Comparison of ENCODE assay signal across 8 cellular contexts in the genomic region with DNA sequence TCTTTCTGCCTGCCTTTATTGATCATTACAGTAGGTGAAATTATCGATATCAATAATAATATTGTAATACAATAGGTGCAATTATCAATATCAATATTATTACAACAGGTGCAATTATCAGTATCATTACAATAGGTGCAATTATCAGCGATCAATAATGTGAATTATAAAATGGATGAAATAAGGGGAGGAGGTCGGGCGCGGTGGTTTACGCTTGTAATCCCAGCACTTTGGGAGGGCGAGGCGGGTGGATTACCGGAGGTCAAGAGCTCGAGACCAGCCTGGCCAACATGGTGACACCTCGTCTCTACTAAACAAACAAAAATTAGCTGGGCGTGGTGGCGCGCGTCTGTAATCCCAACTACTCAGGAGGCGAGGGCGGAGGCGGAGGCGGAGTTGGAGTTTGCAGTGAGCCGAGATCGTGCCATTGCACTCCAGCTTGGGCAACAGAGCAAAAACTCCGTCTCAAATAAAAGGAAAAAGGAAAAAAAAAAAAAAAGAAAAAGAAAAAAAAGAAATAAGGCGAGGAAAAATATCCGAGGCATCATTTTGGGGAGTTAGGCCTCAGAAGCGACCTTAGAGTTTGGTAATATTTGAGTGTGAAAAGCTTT. TPM values are rescaled to one million over a fixed set of nuclear protein-coding genes. Genes with fewer than 3 reads are reported as not detected.
DNase-seq lines count a peak whose midpoint lies in the region; ATAC-seq, FAIRE-seq and TF ChIP-seq lines count a peak whose summit lies in the region.

No MANE protein-coding gene starts in this region.

- TF ChIP-seq CTCF in pancreas (IDR thresholded peaks at IDR 0.05) (no peak), transverse colon (IDR thresholded peaks at IDR 0.05) (no peak)

- H3K27ac ChIP-seq in pancreas (peak overlapping the region; percentile 95 to 99 (median 98)), transverse colon (peak overlapping the region; percentile 99 to 100 (median 100))

- peaks cover 10 to 27% (median 25%) of the 10 kb centered on the region in 3 donors for H3K4me1 ChIP-seq in pancreas
- H3K4me1 ChIP-seq in transverse colon: peaks cover 19 to 58% (median 32%) of the 10 kb centered on the region in 4 donors

- TF ChIP-seq POLR2A in transverse colon (IDR thresholded peaks at IDR 0.05): peak; percentile 3

- H3K4me3 Mint-ChIP-seq in activated naive CD4-positive, alpha-beta T cell treated with anti-CD3 and anti-CD28 coated beads, Interleukin-2, amount 10 ng/mL, durations not matched to agents 7 days and 5 days: peak overlapping the region; percentile 85

- H3K9me3 Mint-ChIP-seq in activated naive CD4-positive, alpha-beta T cell treated with anti-CD3 and anti-CD28 coated beads, Interleukin-2, amount 10 ng/mL, durations not matched to agents 7 days and 5 days: no peaks in the 10 kb centered on the region

- peak overlapping the region; percentile 99 for H3K27ac Mint-ChIP-seq in activated naive CD4-positive, alpha-beta T cell treated with anti-CD3 and anti-CD28 coated beads, Interleukin-2, amount 10 ng/mL, durations not matched to agents 7 days and 5 days

- no peak for TF ChIP-seq EP300 in transverse colon (IDR thresholded peaks at IDR 0.05; ENCODE audit: low read depth)

- peaks cover 22% of the 10 kb centered on the region for H3K36me3 Mint-ChIP-seq in activated naive CD4-positive, alpha-beta T cell treated with anti-CD3 and anti-CD28 coated beads, Interleukin-2, amount 10 ng/mL, durations not matched to agents 7 days and 5 days

- WGBS in pancreas, 2 donors: 2% methylated on average over 25 of the region's 25 CpGs
- 2% methylated on average over 23 to 25 of the region's 25 CpGs for WGBS in transverse colon (ENCODE audit: low coverage in 1 of 2), 2 donors

- intact Hi-C loops in head of caudate nucleus (cut with DNase I) (no loop called here), pancreas (cut with DNase I) (loop anchor here in 1 of 3 donors (10.0 kb wide), 1 partner anchor 635 kb away; no protein-coding TSS in a partner anchor), transverse colon (cut with DNase I; ENCODE audit: low total_unique reads) (no loop called here)

- peak; percentile 54 for FAIRE-seq in pancreas (lab: Jason Lieb, UNC)

- DNase-seq in CD1c-positive myeloid dendritic cell (ENCODE audit: extremely low spot score) (peak; percentile 82), LHCN-M2 (ENCODE audit: low read depth) (peak; percentile 67), SIG-M5 (lab: John Stamatoyannopoulos, UW) (peak; percentile 37), head of caudate nucleus (peak; percentile 52 to 86 (median 70)), pancreas (peak; percentile 79 to 89 (median 84)), transverse colon (peak; percentile 93)
- peak; percentile 86 for DNase-seq in activated naive CD4-positive, alpha-beta T cell treated with anti-CD3 and anti-CD28 coated beads, Interleukin-2, amount 10 ng/mL, durations not matched to agents 7 days and 5 days

- H3K4me3 ChIP-seq in pancreas: peak overlapping the region; percentile 74 to 98 (median 86)
- H3K4me3 ChIP-seq in transverse colon: peak overlapping the region; percentile 55 to 86 (median 82)

- H3K9me3 ChIP-seq in pancreas (no peaks in the 10 kb centered on the region), transverse colon (no peaks in the 10 kb centered on the region)

- no peaks in the 10 kb centered on the region for H3K27me3 ChIP-seq in pancreas
- no peaks in the 10 kb centered on the region for H3K27me3 ChIP-seq in transverse colon

- H3K27me3 Mint-ChIP-seq in activated naive CD4-positive, alpha-beta T cell treated with anti-CD3 and anti-CD28 coated beads, Interleukin-2, amount 10 ng/mL, durations not matched to agents 7 days and 5 days: no peaks in the 10 kb centered on the region

- CTCF ChIA-PET in activated naive CD4-positive, alpha-beta T cell treated with anti-CD3 and anti-CD28 coated beads, Interleukin-2, amount 10 ng/mL, durations not matched to agents 7 days and 5 days (lab: Charles Lee): interaction anchor here (1.4 to 3.1 kb wide), 2 partner anchors 35 to 641 kb away, joined by 4 to 14 read pairs; no protein-coding TSS in a partner anchor

- in situ Hi-C loops in transverse colon (cut with MboI; ENCODE audit: low pct_ligation_motif_present in 1 of 4, low pct_unique_long_range_greater_than_20kb in 1 of 4, low sequenced_read_pairs in 3 of 4): no loop called here

- H3K36me3 ChIP-seq in pancreas (no peaks in the 10 kb centered on the region), transverse colon (no peaks in the 10 kb centered on the region)

- ATAC-seq in pancreas (peak; percentile 74 to 75 (median 75)), GM21447 (IDR thresholded peaks at IDR 0.05; ENCODE audit: unreplicated experiment) (no peak)

- H3K4me1 Mint-ChIP-seq in activated naive CD4-positive, alpha-beta T cell treated with anti-CD3 and anti-CD28 coated beads, Interleukin-2, amount 10 ng/mL, durations not matched to agents 7 days and 5 days: peaks cover 45% of the 10 kb centered on the region

RNA-seq across cellular contexts. Expression of a gene that starts 0.6 kb away (rescaled TPM):
- total RNA-seq in LHCN-M2 (2014; rRNA removed) (158 and 229 TPM in 2 replicates), pancreas (10 to 100 TPM; 15.7 to 29.4 (median 20.9) TPM), transverse colon (100 to 1,000 TPM in 3 of 4 donors, 10 to 100 TPM in 1; 84.4 to 140 (median 125) TPM)
- 25.5 TPM for polyA plus RNA-seq in LHCN-M2 (2012)
- polyA plus RNA-seq in pancreas: 10 to 100 TPM; 24.1 to 46.9 TPM

RNA-seq across cellular contexts. Expression of a gene that starts 32.4 kb away (rescaled TPM):
- total RNA-seq in LHCN-M2 (2014; rRNA removed) (73.8 and 90.3 TPM in 2 replicates), pancreas (10 to 100 TPM; 16.8 to 39.1 (median 32.5) TPM), transverse colon (10 to 100 TPM in 3 of 4 donors, 1 to 10 TPM in 1; 4.4 to 27.7 (median 17.8) TPM)
- 108 TPM for polyA plus RNA-seq in LHCN-M2 (2012)
- polyA plus RNA-seq in pancreas: 10 to 100 TPM; 33.5 to 62.5 TPM

Comparison
In these comparisons a context has a peak if more than half of its experiments do, and no peak if none do; other contexts are left out.
1. DNase-seq: peak in every context shown above with its lines; median percentile 93 in transverse colon; 86 in activated naive CD4-positive, alpha-beta T cell treated with anti-CD3 and anti-CD28 coated beads, Interleukin-2, amount 10 ng/mL, durations not matched to agents 7 days and 5 days; 84 in pancreas; 82 in CD1c-positive myeloid dendritic cell; 70 in head of caudate nucleus; 67 in LHCN-M2; 37 in SIG-M5.